1 cellular context compared by ENCODE assay signal in genomic region chr9:81814404-81814793, GRCh38.
A peak's percentile ranks its signal among the peaks of the same experiment; 100 is the strongest.
TF ChIP-seq lines count a peak whose summit lies in the region.

No MANE protein-coding gene starts in this region.

TF ChIP-seq in liver, 16 proteins besides CTCF, POLR2A, EP300 and RAD21 (continued from another document):
- TF ChIP-seq, protein P1, sequence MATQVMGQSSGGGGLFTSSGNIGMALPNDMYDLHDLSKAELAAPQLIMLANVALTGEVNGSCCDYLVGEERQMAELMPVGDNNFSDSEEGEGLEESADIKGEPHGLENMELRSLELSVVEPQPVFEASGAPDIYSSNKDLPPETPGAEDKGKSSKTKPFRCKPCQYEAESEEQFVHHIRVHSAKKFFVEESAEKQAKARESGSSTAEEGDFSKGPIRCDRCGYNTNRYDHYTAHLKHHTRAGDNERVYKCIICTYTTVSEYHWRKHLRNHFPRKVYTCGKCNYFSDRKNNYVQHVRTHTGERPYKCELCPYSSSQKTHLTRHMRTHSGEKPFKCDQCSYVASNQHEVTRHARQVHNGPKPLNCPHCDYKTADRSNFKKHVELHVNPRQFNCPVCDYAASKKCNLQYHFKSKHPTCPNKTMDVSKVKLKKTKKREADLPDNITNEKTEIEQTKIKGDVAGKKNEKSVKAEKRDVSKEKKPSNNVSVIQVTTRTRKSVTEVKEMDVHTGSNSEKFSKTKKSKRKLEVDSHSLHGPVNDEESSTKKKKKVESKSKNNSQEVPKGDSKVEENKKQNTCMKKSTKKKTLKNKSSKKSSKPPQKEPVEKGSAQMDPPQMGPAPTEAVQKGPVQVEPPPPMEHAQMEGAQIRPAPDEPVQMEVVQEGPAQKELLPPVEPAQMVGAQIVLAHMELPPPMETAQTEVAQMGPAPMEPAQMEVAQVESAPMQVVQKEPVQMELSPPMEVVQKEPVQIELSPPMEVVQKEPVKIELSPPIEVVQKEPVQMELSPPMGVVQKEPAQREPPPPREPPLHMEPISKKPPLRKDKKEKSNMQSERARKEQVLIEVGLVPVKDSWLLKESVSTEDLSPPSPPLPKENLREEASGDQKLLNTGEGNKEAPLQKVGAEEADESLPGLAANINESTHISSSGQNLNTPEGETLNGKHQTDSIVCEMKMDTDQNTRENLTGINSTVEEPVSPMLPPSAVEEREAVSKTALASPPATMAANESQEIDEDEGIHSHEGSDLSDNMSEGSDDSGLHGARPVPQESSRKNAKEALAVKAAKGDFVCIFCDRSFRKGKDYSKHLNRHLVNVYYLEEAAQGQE (IDR thresholded peaks at IDR 0.05), result peak; percentile 40
- no peak for TF ChIP-seq HNF4G (IDR thresholded peaks at IDR 0.05)
- TF ChIP-seq YY1 (IDR thresholded peaks at IDR 0.05), result peak; percentile 66
- TF ChIP-seq, protein P2, sequence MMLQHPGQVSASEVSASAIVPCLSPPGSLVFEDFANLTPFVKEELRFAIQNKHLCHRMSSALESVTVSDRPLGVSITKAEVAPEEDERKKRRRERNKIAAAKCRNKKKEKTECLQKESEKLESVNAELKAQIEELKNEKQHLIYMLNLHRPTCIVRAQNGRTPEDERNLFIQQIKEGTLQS (IDR thresholded peaks at IDR 0.05), result no peak
